Comparison of ENCODE assay signal across 11 cellular contexts in the genomic region with DNA sequence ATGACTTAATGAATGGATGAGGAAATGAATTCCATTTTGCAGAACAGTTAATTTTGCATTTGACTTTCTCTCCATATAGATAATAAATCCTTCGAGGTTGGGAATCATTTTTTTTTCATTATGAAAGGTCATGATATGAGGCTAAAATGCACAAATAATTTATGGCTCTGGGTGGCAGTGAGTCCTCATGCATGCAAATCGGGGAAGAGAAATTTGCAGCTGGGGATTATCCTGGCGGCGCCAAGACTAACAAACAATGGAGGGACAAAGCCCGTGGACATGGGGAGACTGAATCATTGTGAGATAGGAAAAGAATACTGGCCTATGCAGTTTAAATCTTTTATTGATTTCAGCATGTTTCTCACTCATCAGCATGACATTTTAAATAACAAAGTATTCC.
DNase-seq lines count a peak whose midpoint lies in the region; ATAC-seq, FAIRE-seq and TF ChIP-seq lines count a peak whose summit lies in the region.
"Had no signal": no experiment of that assay in that cellular context is flagged by ENCODE, and none has a peak within 500 bp of the region (broad histone marks: within the 10 kb centered on the region; RNA-seq: fewer than 3 reads in every experiment).

No MANE protein-coding gene starts in this region.

- no peaks in the 10 kb centered on the region for H3K79me2 ChIP-seq in SU-DHL-6 (ENCODE audit: insufficient read depth, low read length)
- H3K79me2 ChIP-seq in OCI-LY7 (ENCODE audit: insufficient read depth, low read depth, low read length) = no peaks in the 10 kb centered on the region

- H3K4me2 ChIP-seq in SU-DHL-6 (ENCODE audit: low read depth, low read length, poor library complexity, severe bottlenecking) (peak overlapping the region; percentile 13), OCI-LY7 (ENCODE audit: low read length) (no peak overlapping the region)

- intact Hi-C loops in heart right ventricle (cut with DNase I) = no loop called here
- intact Hi-C loops in OCI-LY7 (cut with micrococcal nuclease; ENCODE audit: unreplicated experiment) = no loop called here

- no peaks in the 10 kb centered on the region for H3K36me3 Mint-ChIP-seq in mesothelial cell of epicardium
- H3K36me3 Mint-ChIP-seq: activated naive CD4-positive, alpha-beta T cell treated with anti-CD3 and anti-CD28 coated beads, Interleukin-2, amount 10 ng/mL, durations not matched to agents 7 days and 5 days had no signal

- TF ChIP-seq CTCF in SU-DHL-6 (IDR thresholded peaks at IDR 0.05; ENCODE audit: insufficient read depth, low read length, poor library complexity, severe bottlenecking) = peak; percentile 15
- peak in 5 of 9 donors; percentile 15 to 46 (median 30) for TF ChIP-seq CTCF in heart right ventricle (IDR thresholded peaks at IDR 0.05)
- TF ChIP-seq CTCF in OCI-LY7 (conservative IDR thresholded peaks at IDR 0.05; ENCODE audit: low read length) = no peak
- no peak for TF ChIP-seq CTCF in mesothelial cell of epicardium (IDR thresholded peaks at IDR 0.05; ENCODE audit: unreplicated experiment)

- H3K27ac ChIP-seq in SU-DHL-6 (ENCODE audit: low read depth, low read length) (no peak overlapping the region), heart right ventricle (no peak overlapping the region), small intestine (ENCODE audit: low read depth in 1 of 2, low read length in 1 of 2) (no peak overlapping the region), OCI-LY7 (ENCODE audit: low read depth, low read length, poor library complexity, severe bottlenecking) (no peak overlapping the region)

- H3K9me2 ChIP-seq in SU-DHL-6 (replicated peaks; ENCODE audit: insufficient read depth, low read length) = no peaks in the 10 kb centered on the region
- H3K9me2 ChIP-seq in OCI-LY7 (ENCODE audit: insufficient read depth, low read length) = no peaks in the 10 kb centered on the region

- peak; percentile 1 for DNase-seq in NCI-H510A treated with DMSO at 0.1 percent for 48 hours (lab: John Stamatoyannopoulos, UW)
- DNase-seq in NCI-H510A (lab: John Stamatoyannopoulos, UW) = no peak
- DNase-seq in heart right ventricle = peak in 1 of 2 donors; percentile 8
- DNase-seq in small intestine = peak; percentile 51
- no peak for DNase-seq in OCI-LY7 (ENCODE audit: low spot score)
- no peak for DNase-seq in HuH-7 (ENCODE audit: low spot score)
- no peak for DNase-seq in mesothelial cell of epicardium (ENCODE audit: low spot score in 2 of 2, unreplicated experiment in 2 of 2)
- DNase-seq: activated naive CD4-positive, alpha-beta T cell treated with anti-CD3 and anti-CD28 coated beads, Interleukin-2, amount 10 ng/mL, durations not matched to agents 7 days and 5 days; dermis blood vessel endothelial cell had no signal

- 38 to 40% methylated on average over 5 of the region's 5 CpGs for WGBS in heart right ventricle, 2 donors
- WGBS in small intestine, 3 donors = 17 to 34% (median 20%) methylated on average over 5 of the region's 5 CpGs

- H4K20me1 ChIP-seq in SU-DHL-6 (ENCODE audit: low read depth, low read length) (no peaks in the 10 kb centered on the region), OCI-LY7 (ENCODE audit: insufficient read depth, low read length) (no peaks in the 10 kb centered on the region)

- no peak overlapping the region for H3K27ac Mint-ChIP-seq in mesothelial cell of epicardium
- H3K27ac Mint-ChIP-seq: activated naive CD4-positive, alpha-beta T cell treated with anti-CD3 and anti-CD28 coated beads, Interleukin-2, amount 10 ng/mL, durations not matched to agents 7 days and 5 days had no signal

- H3K9me3 Mint-ChIP-seq in mesothelial cell of epicardium = peaks cover 9% of the 10 kb centered on the region
- H3K9me3 Mint-ChIP-seq: activated naive CD4-positive, alpha-beta T cell treated with anti-CD3 and anti-CD28 coated beads, Interleukin-2, amount 10 ng/mL, durations not matched to agents 7 days and 5 days had no signal

- H3K4me1 ChIP-seq in heart right ventricle (no peaks in the 10 kb centered on the region), small intestine (ENCODE audit: control insufficient read depth in 2 of 2, insufficient read depth in 1 of 2, low read depth in 1 of 2, low read length in 1 of 2) (peaks cover 2 to 3% of the 10 kb centered on the region in 2 donors), OCI-LY7 (ENCODE audit: insufficient read depth, low read length, poor library complexity, severe bottlenecking) (no peaks in the 10 kb centered on the region)

- no TSS peak for BruUV-seq in OCI-LY7 (replicated peaks; lab: Mats Ljungman, UMichigan)

- POLR2A ChIA-PET in OCI-LY7 (lab: Charles Lee) = no interaction called here

- H3K4me3 Mint-ChIP-seq in mesothelial cell of epicardium = no peak overlapping the region
- H3K4me3 Mint-ChIP-seq: activated naive CD4-positive, alpha-beta T cell treated with anti-CD3 and anti-CD28 coated beads, Interleukin-2, amount 10 ng/mL, durations not matched to agents 7 days and 5 days had no signal

- peaks cover 27% of the 10 kb centered on the region for H3K27me3 Mint-ChIP-seq in mesothelial cell of epicardium (ENCODE audit: low read depth)
- H3K27me3 Mint-ChIP-seq: activated naive CD4-positive, alpha-beta T cell treated with anti-CD3 and anti-CD28 coated beads, Interleukin-2, amount 10 ng/mL, durations not matched to agents 7 days and 5 days had no signal

- ATAC-seq in heart right ventricle = peak in 4 of 8 donors; percentile 30 to 72 (median 44)

- H3K27me3 ChIP-seq in SU-DHL-6 (ENCODE audit: low read length) = no peaks in the 10 kb centered on the region
- H3K27me3 ChIP-seq in heart right ventricle = peaks cover 0 to 4% (median 0%) of the 10 kb centered on the region in 7 donors
- no peaks in the 10 kb centered on the region for H3K27me3 ChIP-seq in small intestine (ENCODE audit: control insufficient read depth in 2 of 2, insufficient read depth in 2 of 2, low read length in 2 of 2)

- FAIRE-seq in small intestine (lab: Jason Lieb, UNC) = no peak
- FAIRE-seq: GM18507 had no signal

- no peaks in the 10 kb centered on the region for H3F3A ChIP-seq in SU-DHL-6 (ENCODE audit: insufficient read depth)

- H3K9me3 ChIP-seq in SU-DHL-6 (ENCODE audit: insufficient read depth, low read length) (no peaks in the 10 kb centered on the region), heart right ventricle (peaks cover 0 to under 1% (median 0%) of the 10 kb centered on the region in 11 donors), small intestine (ENCODE audit: control insufficient read depth, low read depth) (no peaks in the 10 kb centered on the region), OCI-LY7 (ENCODE audit: low read length) (no peaks in the 10 kb centered on the region)

- peak overlapping the region; percentile 52 for H2AFZ ChIP-seq in SU-DHL-6 (ENCODE audit: low read depth, low read length, severe bottlenecking)
- no peak overlapping the region for H2AFZ ChIP-seq in OCI-LY7 (ENCODE audit: low read length)

- H3K4me3 ChIP-seq in SU-DHL-6 (ENCODE audit: insufficient read depth, low read length, poor library complexity, severe bottlenecking) = no peak overlapping the region
- H3K4me3 ChIP-seq in heart right ventricle = no peak overlapping the region
- no peak overlapping the region for H3K4me3 ChIP-seq in small intestine (ENCODE audit: low read depth in 1 of 2, low read length in 2 of 2)
- no peak overlapping the region for H3K4me3 ChIP-seq in OCI-LY7 (ENCODE audit: low read depth, low read length, poor library complexity, severe bottlenecking)

- H3K4me1 Mint-ChIP-seq in mesothelial cell of epicardium = peaks cover 3% of the 10 kb centered on the region
- H3K4me1 Mint-ChIP-seq: activated naive CD4-positive, alpha-beta T cell treated with anti-CD3 and anti-CD28 coated beads, Interleukin-2, amount 10 ng/mL, durations not matched to agents 7 days and 5 days had no signal

- CTCF ChIA-PET in OCI-LY7 (lab: Charles Lee; ENCODE audit: unreplicated experiment) = no interaction called here

- H3K9ac ChIP-seq in SU-DHL-6 (ENCODE audit: low read length) = no peak overlapping the region

- H3K36me3 ChIP-seq in SU-DHL-6 (ENCODE audit: low read length) = no peaks in the 10 kb centered on the region
- H3K36me3 ChIP-seq in heart right ventricle = no peaks in the 10 kb centered on the region
- no peaks in the 10 kb centered on the region for H3K36me3 ChIP-seq in small intestine (ENCODE audit: control insufficient read depth in 2 of 2, insufficient read depth in 2 of 2, low read length in 2 of 2)
- no peaks in the 10 kb centered on the region for H3K36me3 ChIP-seq in OCI-LY7 (ENCODE audit: insufficient read depth, low read length)

Comparison
In these comparisons a context has a peak if more than half of its experiments do, and no peak if none do; other contexts are left out.
1. DNase-seq: peak in NCI-H510A treated with DMSO at 0.1 percent for 48 hours (single experiment) and small intestine (single experiment); none in NCI-H510A (single experiment), OCI-LY7 (single experiment), HuH-7 (single experiment) and mesothelial cell of epicardium (0 of 2).
2. CTCF ChIP-seq: peak in SU-DHL-6 (single experiment) and heart right ventricle (5 of 9); none in OCI-LY7 (single experiment) and mesothelial cell of epicardium (single experiment).